Comparison of ENCODE assay signal across 28 cellular contexts in the genomic region with DNA sequence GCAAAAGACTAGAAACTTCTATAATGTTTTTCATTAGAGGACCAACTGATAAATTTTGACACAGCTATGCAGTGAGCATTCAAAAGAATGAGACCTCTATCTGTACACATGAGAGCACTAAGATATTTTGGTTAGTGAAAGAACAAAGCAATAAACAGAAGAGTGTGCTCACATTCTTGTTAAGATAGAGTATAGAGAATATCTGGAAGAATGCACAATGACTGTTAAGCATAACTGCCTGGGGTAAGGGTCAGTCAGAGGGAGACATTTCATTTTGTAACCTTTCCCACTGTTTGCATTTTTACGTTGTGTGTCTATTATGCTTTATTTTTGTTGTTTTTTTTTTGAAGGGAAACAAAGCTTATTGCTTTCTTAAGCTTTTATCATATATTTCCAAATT.
"Had no signal": no experiment of that assay in that cellular context is flagged by ENCODE, and none has a peak within 500 bp of the region (broad histone marks: within the 10 kb centered on the region; RNA-seq: fewer than 3 reads in every experiment).

No MANE protein-coding gene starts in this region.

- H3K36me3 ChIP-seq: ascending aorta, WERI-Rb-1 had no signal

- H3K27me3 ChIP-seq: ascending aorta had no signal

- H3K4me1 ChIP-seq: ascending aorta had no signal

- H3K9me3 ChIP-seq: ascending aorta had no signal

- H3K4me3 ChIP-seq: ascending aorta had no signal

- DNase-seq: activated CD4-positive, alpha-beta memory T cell treated with anti-CD3 and anti-CD28 coated beads, Interleukin-2, amount 10 ng/mL, durations not matched to agents 7 days and 5 days; activated CD4-positive, alpha-beta T cell treated with anti-CD3 and anti-CD28 coated beads for 1 hour; activated CD4-positive, alpha-beta T cell treated with anti-CD3 and anti-CD28 coated beads for 36 hours; activated CD4-positive, alpha-beta T cell treated with anti-CD3 and anti-CD28 coated beads for 48 hours; activated CD4-positive, alpha-beta T cell treated with anti-CD3 and anti-CD28 coated beads, Interleukin-2, amount 10 ng/mL, durations not matched to agents 7 days and 5 days; activated CD4-positive, alpha-beta T cell treated with anti-CD3 and anti-CD28 coated beads, Interleukin-2, amount 50 U/mL, for 48 hours; activated CD4-positive, CD25-positive, alpha-beta regulatory T cell; activated CD8-positive, alpha-beta memory T cell treated with anti-CD3 and anti-CD28 coated beads for 24 hours; activated CD8-positive, alpha-beta memory T cell treated with anti-CD3 and anti-CD28 coated beads, Interleukin-2, amount 10 ng/mL, durations not matched to agents 7 days and 5 days; activated CD8-positive, alpha-beta memory T cell treated with anti-CD3 and anti-CD28 coated beads, Interleukin-2, amount 50 U/mL, for 48 hours; activated CD8-positive, alpha-beta T cell treated with anti-CD3 and anti-CD28 coated beads, Interleukin-2, amount 10 ng/mL, durations not matched to agents 7 days and 5 days; activated effector memory CD4-positive, alpha-beta T cell treated with Interleukin-2 at 50 U/mL for 16 hours; activated gamma-delta T cell; activated naive CD4-positive, alpha-beta T cell treated with anti-CD3 and anti-CD28 coated beads, Interleukin-2, amount 10 ng/mL, durations not matched to agents 7 days and 5 days; activated naive CD4-positive, alpha-beta T cell treated with Interleukin-2 at 50 U/mL for 16 hours; activated naive CD8-positive, alpha-beta T cell treated with anti-CD3 and anti-CD28 coated beads, Interleukin-2, amount 10 ng/mL, durations not matched to agents 7 days and 5 days; activated naive CD8-positive, alpha-beta T cell treated with anti-CD3 and anti-CD28 coated beads, Interleukin-2, amount 50 U/mL, for 24 hours; activated T-cell treated with anti-CD3 and anti-CD28 coated beads, Interleukin-2, amount 50 U/mL, for 24 hours; activated T-cell treated with anti-CD3 and anti-CD28 coated beads, Interleukin-2, amount 50 U/mL, for 48 hours; amygdala; anterior cingulate cortex; central memory CD4-positive, alpha-beta T cell; SW 1271; T-helper 1 cell; T-helper 2 cell; T-helper 9 cell; WERI-Rb-1 had no signal
